ENCODE assay signal across 9 cellular contexts in genomic region chr6:149454405-149454848, GRCh38. TPM values are rescaled to one million over a fixed set of nuclear protein-coding genes. Genes with fewer than 3 reads are reported as not detected.
DNase-seq lines count a peak whose midpoint lies in the region; ATAC-seq, FAIRE-seq and TF ChIP-seq lines count a peak whose summit lies in the region.
"Had no signal": no experiment of that assay in that cellular context is flagged by ENCODE, and none has a peak within 500 bp of the region (broad histone marks: within the 10 kb centered on the region; RNA-seq: fewer than 3 reads in every experiment).

No MANE protein-coding gene starts in this region.

- TF ChIP-seq CTCF in LNCaP clone FGC (IDR thresholded peaks at IDR 0.05; ENCODE audit: control insufficient read depth, extremely low read depth, insufficient read depth) (no peak), body of pancreas (IDR thresholded peaks at IDR 0.05) (no peak), kidney (IDR thresholded peaks at IDR 0.05; ENCODE audit: borderline replicate concordance, extremely low read depth, insufficient read depth) (no peak), thyroid gland (IDR thresholded peaks at IDR 0.05) (no peak)

- peak in 1 of 3 donors; percentile 4 for TF ChIP-seq POLR2A in body of pancreas (IDR thresholded peaks at IDR 0.05)
- TF ChIP-seq POLR2A in thyroid gland (IDR thresholded peaks at IDR 0.05), result peak in 1 of 2 donors; percentile 71

- peak overlapping the region; percentile 47 to 72 (median 66) for H3K27ac ChIP-seq in body of pancreas
- peak overlapping the region; percentile 29 to 68 for H3K27ac ChIP-seq in kidney (ENCODE audit: low read depth in 2 of 2, low read length in 2 of 2)
- H3K27ac ChIP-seq in thyroid gland, result peak overlapping the region; percentile 75 to 95 (median 90)

- peak overlapping the region in 1 of 2 donors; percentile 26 for H3K9ac ChIP-seq in kidney (ENCODE audit: low read length in 2 of 2)

- no peaks in the 10 kb centered on the region for H3K36me3 ChIP-seq in body of pancreas (replicated peaks in 1 of 2; ENCODE audit: insufficient read depth in 1 of 2, low read depth in 2 of 2)
- no peaks in the 10 kb centered on the region for H3K36me3 ChIP-seq in kidney (ENCODE audit: control insufficient read depth in 1 of 2, insufficient read depth in 2 of 2, low read length in 2 of 2)
- H3K36me3 ChIP-seq in thyroid gland, result no peaks in the 10 kb centered on the region

- FAIRE-seq in kidney (lab: Jason Lieb, UNC), result peak; percentile 90

- no peaks in the 10 kb centered on the region for H3K27me3 ChIP-seq in body of pancreas
- H3K27me3 ChIP-seq in thyroid gland, result no peaks in the 10 kb centered on the region

- DNase-seq in LNCaP clone FGC (ENCODE audit: low read depth) (peak; percentile 97), body of pancreas (peak; percentile 96 to 100 (median 98)), kidney (peak; percentile 98), thyroid gland (peak; percentile 100), NK-92 (lab: John Stamatoyannopoulos, UW; ENCODE audit: unreplicated experiment) (no peak)
- DNase-seq in activated CD8-positive, alpha-beta memory T cell treated with anti-CD3 and anti-CD28 coated beads, Interleukin-2, amount 50 U/mL, for 48 hours, result no peak

- intact Hi-C loops in body of pancreas (cut with DNase I) (no loop called here), kidney (cut with DNase I) (no loop called here), thyroid gland (cut with DNase I) (no loop called here)

- peaks cover 44% of the 10 kb centered on the region for H3K4me1 ChIP-seq in body of pancreas
- peaks cover 26 to 29% of the 10 kb centered on the region in 2 donors for H3K4me1 ChIP-seq in kidney (ENCODE audit: control insufficient read depth in 1 of 2, insufficient read depth in 1 of 2, low read depth in 1 of 2, low read length in 2 of 2)
- H3K4me1 ChIP-seq in thyroid gland, result peaks cover 39 to 62% of the 10 kb centered on the region in 2 donors

- ATAC-seq in body of pancreas (peak; percentile 96), GM21717 (IDR thresholded peaks at IDR 0.05; ENCODE audit: unreplicated experiment) (no peak), HG03342 (IDR thresholded peaks at IDR 0.05; ENCODE audit: unreplicated experiment) (no peak)

- WGBS in body of pancreas, 2 donors, result 5 to 10% methylated on average over 2 to 15 of the region's 15 CpGs
- 3 to 11% methylated on average over 10 to 15 of the region's 15 CpGs for WGBS in thyroid gland, 2 donors

- H3K9me3 ChIP-seq in body of pancreas, result no peaks in the 10 kb centered on the region
- no peaks in the 10 kb centered on the region for H3K9me3 ChIP-seq in kidney (ENCODE audit: control insufficient read depth in 1 of 2, low read length in 2 of 2)
- H3K9me3 ChIP-seq in thyroid gland, result no peaks in the 10 kb centered on the region

- H3K4me3 ChIP-seq in LNCaP clone FGC (ENCODE audit: low read depth, low read length), result no peak overlapping the region
- H3K4me3 ChIP-seq in body of pancreas, result no peak overlapping the region
- H3K4me3 ChIP-seq in kidney (ENCODE audit: low read length in 2 of 2), result peak overlapping the region in 1 of 2 donors; percentile 35
- no peak overlapping the region for H3K4me3 ChIP-seq in thyroid gland (replicated peaks in 1 of 3)

RNA-seq across cellular contexts. Expression of gene ZC3H12D, which starts 30.4 kb away (rescaled TPM):
- total RNA-seq in body of pancreas (1 to 10 TPM in 1 of 2 donors, under 1 TPM in 1; 0.52 to 2.6 TPM), kidney (3.7 TPM), thyroid gland (1 to 10 TPM in 2 of 4 donors, under 1 TPM in 2; 0.78 to 1.4 (median 0.99) TPM)
- 0.82 TPM for polyA plus RNA-seq in kidney (ENCODE audit: insufficient read depth, low read depth, low replicate concordance)

RNA-seq across cellular contexts. Expression of gene SUMO4, which starts 54.4 kb away (rescaled TPM):
- total RNA-seq in body of pancreas (1 to 10 TPM in 1 of 2 donors, not detected in 1; 1.3 TPM), kidney (1.9 TPM), thyroid gland (1 to 10 TPM; 3.6 to 9.9 (median 4.7) TPM)
- not detected for polyA plus RNA-seq in kidney (ENCODE audit: insufficient read depth, low read depth, low replicate concordance)
- polyA plus RNA-seq: neural cell had no signal

Comparison
In these comparisons a context has a peak if more than half of its experiments do, and no peak if none do; other contexts are left out.
1. DNase-seq: peak in LNCaP clone FGC (single experiment), body of pancreas (4 of 4), kidney (single experiment) and thyroid gland (2 of 2); none in activated CD8-positive, alpha-beta memory T cell treated with anti-CD3 and anti-CD28 coated beads, Interleukin-2, amount 50 U/mL, for 48 hours (single experiment) and NK-92 (single experiment).
2. Peak in every context shown above with its lines, with median percentiles within 50 percentile points of each other: H3K27ac ChIP-seq.